8 cellular contexts compared by ENCODE assay signal in genomic region chr12:109309441-109310246, GRCh38. TPM values are rescaled to one million over a fixed set of nuclear protein-coding genes. Genes with fewer than 3 reads are reported as not detected.
A peak's percentile ranks its signal among the peaks of the same experiment; 100 is the strongest.
DNase-seq lines count a peak whose midpoint lies in the region; TF ChIP-seq lines count a peak whose summit lies in the region.

No MANE protein-coding gene starts in this region.

- H3K9me3 ChIP-seq in OCI-LY3 (ENCODE audit: insufficient read depth, low read length) (no peaks in the 10 kb centered on the region), esophagus muscularis mucosa (no peaks in the 10 kb centered on the region), ovary (no peaks in the 10 kb centered on the region)

- no peaks in the 10 kb centered on the region for H3K79me2 ChIP-seq in OCI-LY3 (ENCODE audit: low read length)

- peak overlapping the region; percentile 61 for H3K4me2 ChIP-seq in OCI-LY3 (ENCODE audit: low read length)

- H3K27ac ChIP-seq in OCI-LY3 (ENCODE audit: low read length) (no peak overlapping the region), esophagus muscularis mucosa (replicated peaks in 1 of 4) (no peak overlapping the region), ovary (no peak overlapping the region)

- DNase-seq in NCI-H2107 (lab: John Stamatoyannopoulos, UW), result peak; percentile 27
- no peak for DNase-seq in NCI-H2107 treated with DMSO at 0.1 percent for 48 hours (lab: John Stamatoyannopoulos, UW; ENCODE audit: unreplicated experiment)
- no peak for DNase-seq in esophagus muscularis mucosa (ENCODE audit: extremely low spot score)
- no peak for DNase-seq in ovary
- DNase-seq in occipital lobe (lab: John Stamatoyannopoulos, UW), result no peak
- DNase-seq in NCI-H1694 treated with DMSO at 0.1 percent for 48 hours (lab: John Stamatoyannopoulos, UW), result no peak
- no peak for DNase-seq in activated CD8-positive, alpha-beta memory T cell treated with anti-CD3 and anti-CD28 coated beads, Interleukin-2, amount 50 U/mL, for 4 hours

- TF ChIP-seq CTCF in OCI-LY3 (IDR thresholded peaks at IDR 0.05; ENCODE audit: low read depth, low read length), result no peak
- no peak for TF ChIP-seq CTCF in esophagus muscularis mucosa (IDR thresholded peaks at IDR 0.05)
- no peak for TF ChIP-seq CTCF in ovary (IDR thresholded peaks at IDR 0.05)

- H3K27me3 ChIP-seq in OCI-LY3 (ENCODE audit: low read depth, low read length) (peaks cover 34% of the 10 kb centered on the region), esophagus muscularis mucosa (peaks cover 0 to 48% (median 10%) of the 10 kb centered on the region in 4 donors), ovary (no peaks in the 10 kb centered on the region)

- H3K36me3 ChIP-seq in OCI-LY3 (replicated peaks; ENCODE audit: low read depth, low read length) (no peaks in the 10 kb centered on the region), esophagus muscularis mucosa (no peaks in the 10 kb centered on the region), ovary (no peaks in the 10 kb centered on the region)

- intact Hi-C loops in esophagus muscularis mucosa (cut with DNase I) (no loop called here), ovary (cut with DNase I) (no loop called here)

- H3K4me3 ChIP-seq in OCI-LY3 (ENCODE audit: low read length), result peak overlapping the region; percentile 68
- peak overlapping the region; percentile 55 to 67 (median 56) for H3K4me3 ChIP-seq in esophagus muscularis mucosa
- peak overlapping the region; percentile 42 for H3K4me3 ChIP-seq in ovary

- H3K9ac ChIP-seq in OCI-LY3 (ENCODE audit: low read length), result no peak overlapping the region

- TF ChIP-seq POLR2A in esophagus muscularis mucosa (IDR thresholded peaks at IDR 0.05; ENCODE audit: low read depth), result no peak
- no peak for TF ChIP-seq POLR2A in ovary (IDR thresholded peaks at IDR 0.05)

- no peak for TF ChIP-seq EP300 in esophagus muscularis mucosa (IDR thresholded peaks at IDR 0.05)
- TF ChIP-seq EP300 in ovary (IDR thresholded peaks at IDR 0.05), result no peak

- H4K20me1 ChIP-seq in OCI-LY3 (ENCODE audit: insufficient read depth, low read length), result no peaks in the 10 kb centered on the region

- H3K4me1 ChIP-seq in OCI-LY3 (ENCODE audit: low read length) (no peaks in the 10 kb centered on the region), esophagus muscularis mucosa (peaks cover 16 to 23% (median 17%) of the 10 kb centered on the region in 4 donors), ovary (ENCODE audit: insufficient read depth) (peaks cover 5% of the 10 kb centered on the region)

- no peak overlapping the region for H2AFZ ChIP-seq in OCI-LY3 (ENCODE audit: low read depth, low read length)

- 0% methylated on average over 15 of the region's 95 CpGs for WGBS in esophagus muscularis mucosa
- WGBS in ovary, 3 donors, result 0 to 1% (median 0%) methylated on average over 19 to 93 of the region's 95 CpGs

RNA-seq across cellular contexts. Expression of gene FOXN4, which starts 0.6 kb away (rescaled TPM):
- total RNA-seq in esophagus muscularis mucosa (not detected), ovary (under 1 TPM in 2 of 7 donors, not detected in 5; 0.20 to 0.80 TPM), occipital lobe (0.16 TPM)
- under 1 TPM in 1 of 2 donors, not detected in 1; 0.05 TPM for polyA plus RNA-seq in ovary

RNA-seq across cellular contexts. Expression of gene MYO1H, which starts 38.1 kb away (rescaled TPM):
- total RNA-seq in esophagus muscularis mucosa (not detected), ovary (under 1 TPM in 2 of 7 donors, not detected in 5; 0.12 to 0.34 TPM), occipital lobe (0.16 TPM)
- polyA plus RNA-seq in ovary, result under 1 TPM in 1 of 2 donors, not detected in 1; 0.12 TPM
